In the genomic region with DNA sequence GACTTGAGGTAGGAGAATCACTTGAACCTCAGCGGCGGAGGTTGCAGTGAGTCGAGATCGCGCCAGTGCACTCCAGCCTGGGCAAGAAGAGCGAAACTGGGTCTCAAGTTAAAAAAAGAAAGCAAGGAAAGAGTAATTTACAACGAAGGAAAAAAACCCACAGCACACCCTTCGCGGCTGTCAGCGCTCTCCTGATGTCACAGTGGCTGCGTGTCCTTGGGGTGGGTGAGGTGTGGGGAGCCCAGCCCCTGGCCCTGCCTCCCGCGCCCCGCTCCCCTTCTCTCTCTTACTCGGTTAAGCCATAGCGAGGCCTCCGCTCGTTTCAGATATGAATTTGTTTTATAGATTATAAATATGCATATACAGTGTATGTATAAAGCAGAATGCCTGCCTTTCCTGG, we compare ENCODE assay signal across 8 cellular contexts. TPM values are rescaled to one million over a fixed set of nuclear protein-coding genes. Genes with fewer than 3 reads are reported as not detected.
DNase-seq lines count a peak whose midpoint lies in the region; ATAC-seq and TF ChIP-seq lines count a peak whose summit lies in the region.

No MANE protein-coding gene starts in this region.

- no peak for ATAC-seq in HG02588 (IDR thresholded peaks at IDR 0.05; ENCODE audit: unreplicated experiment)
- no peak for ATAC-seq in HG03139 (IDR thresholded peaks at IDR 0.05; ENCODE audit: unreplicated experiment)
- ATAC-seq in HG03520 (IDR thresholded peaks at IDR 0.05; ENCODE audit: unreplicated experiment), result no peak

- H3K36me3 Mint-ChIP-seq in CD4-positive, alpha-beta memory T cell, result peaks cover 12 to 44% of the 10 kb centered on the region in 2 donors
- H3K36me3 Mint-ChIP-seq in MCF 10A (ENCODE audit: insufficient read depth, unreplicated experiment) (peaks cover 52% of the 10 kb centered on the region), neural progenitor cell (peaks cover 23% of the 10 kb centered on the region)

- H3F3A ChIP-seq in neural progenitor cell (ENCODE audit: low read depth), result peaks cover 35% of the 10 kb centered on the region

- H3K79me2 ChIP-seq in neural progenitor cell (ENCODE audit: low read depth), result peaks cover 47% of the 10 kb centered on the region

- H3K27ac ChIP-seq in CD4-positive, alpha-beta memory T cell (ENCODE audit: low read depth, low read length), result no peak overlapping the region
- H3K27ac ChIP-seq in neural progenitor cell, result no peak overlapping the region

- H3K4me1 ChIP-seq in CD4-positive, alpha-beta memory T cell (ENCODE audit: insufficient read depth, low read length), result peaks cover 28% of the 10 kb centered on the region
- H3K4me1 ChIP-seq in neural progenitor cell, result peaks cover 25% of the 10 kb centered on the region

- CTCF ChIA-PET in CD4-positive, alpha-beta memory T cell (lab: Charles Lee; ENCODE audit: partially characterized antibody), result interaction anchor here (1.0 to 3.4 kb wide), 3 partner anchors 29 to 313 kb away, joined by 4 to 23 read pairs (median 5); a partner anchor contains a TSS
- CTCF ChIA-PET in MCF 10A (lab: Yijun Ruan, JAX), result interaction anchor here (1.6 to 2.5 kb wide), 3 partner anchors 12 to 47 kb away, joined by 12 to 15 read pairs (median 14); a partner anchor contains a TSS

- BruUV-seq in MCF 10A (replicated peaks; lab: Mats Ljungman, UMichigan), result no TSS peak

- no peak overlapping the region for H2AFZ ChIP-seq in neural progenitor cell (replicated peaks)

- peak in 3 of 5 donors; percentile 3 to 20 (median 16) for DNase-seq in CD4-positive, alpha-beta memory T cell
- DNase-seq in LNCaP clone FGC (ENCODE audit: low read depth), result no peak
- no peak for DNase-seq in MCF 10A (ENCODE audit: unreplicated experiment)
- peak; percentile 11 for DNase-seq in neural progenitor cell (ENCODE audit: low spot score)
- DNase-seq in stimulated activated CD8-positive, alpha-beta memory T cell treated with anti-CD3 and anti-CD28 coated beads, Interleukin-4, amount 100 ng/mL, for 48 hours, result no peak

- no peak for TF ChIP-seq CTCF in LNCaP clone FGC (IDR thresholded peaks at IDR 0.05; ENCODE audit: control insufficient read depth, extremely low read depth, insufficient read depth)
- no peak for TF ChIP-seq CTCF in MCF 10A (IDR thresholded peaks at IDR 0.05; ENCODE audit: unreplicated experiment)
- TF ChIP-seq CTCF in neural progenitor cell (IDR thresholded peaks at IDR 0.05), result no peak

- peaks cover 0 to 2% (median 0%) of the 10 kb centered on the region in 8 donors for H3K9me3 Mint-ChIP-seq in CD4-positive, alpha-beta memory T cell
- H3K9me3 Mint-ChIP-seq in MCF 10A (ENCODE audit: unreplicated experiment) (no peaks in the 10 kb centered on the region), neural progenitor cell (no peaks in the 10 kb centered on the region)

- H3K27me3 ChIP-seq in CD4-positive, alpha-beta memory T cell (ENCODE audit: insufficient read depth, low read length), result no peaks in the 10 kb centered on the region
- no peaks in the 10 kb centered on the region for H3K27me3 ChIP-seq in neural progenitor cell

- peaks cover 22% of the 10 kb centered on the region for H3K36me3 ChIP-seq in CD4-positive, alpha-beta memory T cell (ENCODE audit: insufficient read depth, low read length)
- H3K36me3 ChIP-seq in neural progenitor cell, result no peaks in the 10 kb centered on the region

- no peaks in the 10 kb centered on the region for H3K9me3 ChIP-seq in CD4-positive, alpha-beta memory T cell (ENCODE audit: control insufficient read depth in 1 of 2, low read length in 2 of 2)
- no peaks in the 10 kb centered on the region for H3K9me3 ChIP-seq in neural progenitor cell (ENCODE audit: low read depth)

- no peak overlapping the region for H3K9ac ChIP-seq in neural progenitor cell

- peak overlapping the region; percentile 89 for H3K4me2 ChIP-seq in neural progenitor cell

- H3K4me3 Mint-ChIP-seq in CD4-positive, alpha-beta memory T cell, result peak overlapping the region in 6 of 8 donors; percentile 41 to 74 (median 66)
- peak overlapping the region; percentile 15 for H3K4me3 Mint-ChIP-seq in MCF 10A (ENCODE audit: unreplicated experiment)
- H3K4me3 Mint-ChIP-seq in neural progenitor cell, result peak overlapping the region; percentile 86

- peaks cover 52% of the 10 kb centered on the region for H4K20me1 ChIP-seq in neural progenitor cell (ENCODE audit: low read depth)

- H3K27ac Mint-ChIP-seq in CD4-positive, alpha-beta memory T cell, result peak overlapping the region; percentile 46 to 85 (median 75)
- no peak overlapping the region for H3K27ac Mint-ChIP-seq in MCF 10A (ENCODE audit: low read depth, unreplicated experiment)
- H3K27ac Mint-ChIP-seq in neural progenitor cell, result no peak overlapping the region

- no peak overlapping the region for H3K4me3 ChIP-seq in CD4-positive, alpha-beta memory T cell (ENCODE audit: low read length in 2 of 2)
- peak overlapping the region; percentile 40 for H3K4me3 ChIP-seq in LNCaP clone FGC (ENCODE audit: low read depth, low read length)
- peak overlapping the region; percentile 92 for H3K4me3 ChIP-seq in neural progenitor cell

- H3K27me3 Mint-ChIP-seq in CD4-positive, alpha-beta memory T cell, result no peaks in the 10 kb centered on the region
- no peaks in the 10 kb centered on the region for H3K27me3 Mint-ChIP-seq in MCF 10A (ENCODE audit: insufficient read depth, unreplicated experiment)
- peaks cover 7% of the 10 kb centered on the region for H3K27me3 Mint-ChIP-seq in neural progenitor cell (ENCODE audit: insufficient read depth, low read depth)

- H3K4me1 Mint-ChIP-seq in CD4-positive, alpha-beta memory T cell, result peaks cover 13 to 49% (median 29%) of the 10 kb centered on the region in 4 donors
- H3K4me1 Mint-ChIP-seq in MCF 10A (ENCODE audit: insufficient read depth, unreplicated experiment) (peaks cover 26% of the 10 kb centered on the region), neural progenitor cell (peaks cover 32% of the 10 kb centered on the region)

- POLR2A ChIA-PET in CD4-positive, alpha-beta memory T cell (lab: Charles Lee; ENCODE audit: partially characterized antibody), result interaction anchor here (0.6 to 4.9 kb wide), 17 partner anchors 9 to 287 kb away, joined by 3 to 75 read pairs (median 5); a partner anchor contains a TSS
- POLR2A ChIA-PET in MCF 10A (lab: Yijun Ruan, JAX), result interaction anchor here (0.6 to 3.4 kb wide), 23 partner anchors 13 to 1075 kb away, joined by 3 to 80 read pairs (median 5); a partner anchor contains a TSS

- intact Hi-C loops in CD4-positive, alpha-beta memory T cell (cut with micrococcal nuclease), result no loop called here
- intact Hi-C loops in MCF 10A (cut with micrococcal nuclease), result loop anchor here (5.0 kb wide), 1 partner anchor 65 kb away; a partner anchor contains a TSS

RNA-seq across cellular contexts. Expression of a gene that starts 0.7 kb away (rescaled TPM):
- total RNA-seq in CD4-positive, alpha-beta memory T cell, result 10 to 100 TPM; 38.1 to 43.1 TPM
- polyA plus RNA-seq in CD4-positive, alpha-beta memory T cell, result 10 to 100 TPM in 1 of 2 donors, 1 to 10 TPM in 1; 4.8 to 10.7 TPM
- 111 and 131 TPM in 2 replicates for total RNA-seq in MCF 10A (2022)
- 187 and 207 TPM in 2 replicates for total RNA-seq in neural progenitor cell (ENCODE audit: low replicate concordance)

RNA-seq across cellular contexts. Expression of a gene that starts 28.7 kb away (rescaled TPM):
- 100 to 1,000 TPM; 238 to 248 TPM for total RNA-seq in CD4-positive, alpha-beta memory T cell
- polyA plus RNA-seq in CD4-positive, alpha-beta memory T cell, result 1 to 10 TPM in 1 of 2 donors, under 1 TPM in 1; 0.86 to 4.6 TPM
- total RNA-seq in MCF 10A (2022) (77.4 and 86.6 TPM in 2 replicates), neural progenitor cell (ENCODE audit: low replicate concordance) (28.5 and 71.3 TPM in 2 replicates)

Comparison
In these comparisons a context has a peak if more than half of its experiments do, and no peak if none do; other contexts are left out.
1. DNase-seq: peak in CD4-positive, alpha-beta memory T cell (3 of 5) and neural progenitor cell (single experiment); none in LNCaP clone FGC (single experiment), MCF 10A (single experiment) and stimulated activated CD8-positive, alpha-beta memory T cell treated with anti-CD3 and anti-CD28 coated beads, Interleukin-4, amount 100 ng/mL, for 48 hours (single experiment).
2. H3K4me3 ChIP-seq: peak in LNCaP clone FGC (single experiment) and neural progenitor cell (single experiment); none in CD4-positive, alpha-beta memory T cell (0 of 2).
3. H3K27ac Mint-ChIP-seq: peak in CD4-positive, alpha-beta memory T cell (7 of 7); none in MCF 10A (single experiment) and neural progenitor cell (single experiment).
4. H3K4me3 Mint-ChIP-seq: peak in every context shown above with its lines; median percentile 86 in neural progenitor cell; 66 in CD4-positive, alpha-beta memory T cell; 15 in MCF 10A.